In genomic region chr2:53484521-53484920, GRCh38 we compare ENCODE assay signal across 27 cellular contexts.
"Had no signal": no experiment of that assay in that cellular context is flagged by ENCODE, and none has a peak within 500 bp of the region (broad histone marks: within the 10 kb centered on the region; RNA-seq: fewer than 3 reads in every experiment).

No MANE protein-coding gene starts in this region.

- H3K9me3 Mint-ChIP-seq: activated CD4-positive, alpha-beta memory T cell treated with anti-CD3 and anti-CD28 coated beads, Interleukin-2, amount 10 ng/mL, durations not matched to agents 7 days and 5 days; activated naive CD4-positive, alpha-beta T cell treated with anti-CD3 and anti-CD28 coated beads, Interleukin-2, amount 50 U/mL, for 72 hours had no signal

- H3K36me3 Mint-ChIP-seq: activated naive CD4-positive, alpha-beta T cell treated with anti-CD3 and anti-CD28 coated beads, Interleukin-2, amount 10 ng/mL, durations not matched to agents 7 days and 5 days; activated naive CD4-positive, alpha-beta T cell treated with anti-CD3 and anti-CD28 coated beads, Interleukin-2, amount 50 U/mL, for 72 hours; activated naive CD8-positive, alpha-beta T cell treated with anti-CD3 and anti-CD28 coated beads, Interleukin-2, amount 10 ng/mL, durations not matched to agents 7 days and 5 days; brain had no signal

- H3K4me3 Mint-ChIP-seq: activated CD4-positive, alpha-beta memory T cell treated with anti-CD3 and anti-CD28 coated beads, Interleukin-2, amount 10 ng/mL, durations not matched to agents 7 days and 5 days; activated CD4-positive, alpha-beta T cell treated with anti-CD3 and anti-CD28 coated beads, Interleukin-2, amount 10 ng/mL, durations not matched to agents 7 days and 5 days; activated naive CD4-positive, alpha-beta T cell treated with anti-CD3 and anti-CD28 coated beads, Interleukin-2, amount 10 ng/mL, durations not matched to agents 7 days and 5 days; activated naive CD8-positive, alpha-beta T cell treated with anti-CD3 and anti-CD28 coated beads, Interleukin-2, amount 10 ng/mL, durations not matched to agents 7 days and 5 days; activated T-cell treated with anti-CD3 and anti-CD28 coated beads, Interleukin-2, amount 50 U/mL, for 24 hours; activated T-cell treated with anti-CD3 and anti-CD28 coated beads, Interleukin-2, amount 50 U/mL, for 72 hours; brain; dendritic cell treated with granulocyte-macrophage colony-stimulating factor and Interleukin-4, amounts not matched to agents 40 ng/mL and 50 ng/mL, for 4 days; endodermal cell; WTC11 had no signal

- H3K4me1 Mint-ChIP-seq: activated CD4-positive, alpha-beta memory T cell treated with anti-CD3 and anti-CD28 coated beads, Interleukin-2, amount 10 ng/mL, durations not matched to agents 7 days and 5 days; activated CD4-positive, alpha-beta T cell treated with anti-CD3 and anti-CD28 coated beads, Interleukin-2, amount 10 ng/mL, durations not matched to agents 7 days and 5 days; activated naive CD4-positive, alpha-beta T cell treated with anti-CD3 and anti-CD28 coated beads, Interleukin-2, amount 10 ng/mL, durations not matched to agents 7 days and 5 days; activated naive CD8-positive, alpha-beta T cell treated with anti-CD3 and anti-CD28 coated beads, Interleukin-2, amount 10 ng/mL, durations not matched to agents 7 days and 5 days; endodermal cell had no signal

- H3K27ac Mint-ChIP-seq: activated CD4-positive, alpha-beta memory T cell treated with anti-CD3 and anti-CD28 coated beads, Interleukin-2, amount 10 ng/mL, durations not matched to agents 7 days and 5 days; activated CD4-positive, alpha-beta T cell treated with anti-CD3 and anti-CD28 coated beads, Interleukin-2, amount 10 ng/mL, durations not matched to agents 7 days and 5 days; activated naive CD4-positive, alpha-beta T cell treated with anti-CD3 and anti-CD28 coated beads, Interleukin-2, amount 10 ng/mL, durations not matched to agents 7 days and 5 days; activated naive CD4-positive, alpha-beta T cell treated with anti-CD3 and anti-CD28 coated beads, Interleukin-2, amount 50 U/mL, for 72 hours; activated naive CD8-positive, alpha-beta T cell treated with anti-CD3 and anti-CD28 coated beads, Interleukin-2, amount 10 ng/mL, durations not matched to agents 7 days and 5 days; activated T-cell treated with anti-CD3 and anti-CD28 coated beads, Interleukin-2, amount 50 U/mL, for 24 hours; activated T-cell treated with anti-CD3 and anti-CD28 coated beads, Interleukin-2, amount 50 U/mL, for 72 hours; dendritic cell treated with granulocyte-macrophage colony-stimulating factor and Interleukin-4, amounts not matched to agents 40 ng/mL and 50 ng/mL, for 4 days; endodermal cell; WTC11 had no signal

- DNase-seq: activated CD4-positive, alpha-beta memory T cell treated with anti-CD3 and anti-CD28 coated beads, Interleukin-2, amount 10 ng/mL, durations not matched to agents 7 days and 5 days; activated CD4-positive, alpha-beta T cell treated with anti-CD3 and anti-CD28 coated beads for 1 hour; activated CD4-positive, alpha-beta T cell treated with anti-CD3 and anti-CD28 coated beads for 4 hours; activated CD4-positive, alpha-beta T cell treated with anti-CD3 and anti-CD28 coated beads, Interleukin-2, amount 10 ng/mL, durations not matched to agents 7 days and 5 days; activated CD4-positive, alpha-beta T cell treated with anti-CD3 and anti-CD28 coated beads, Interleukin-2, amount 50 U/mL, for 4 hours; activated CD8-positive, alpha-beta memory T cell treated with anti-CD3 and anti-CD28 coated beads, Interleukin-2, amount 50 U/mL, for 48 hours; activated gamma-delta T cell; activated naive CD4-positive, alpha-beta T cell; activated naive CD4-positive, alpha-beta T cell treated with anti-CD3 and anti-CD28 coated beads, Interleukin-2, amount 10 ng/mL, durations not matched to agents 7 days and 5 days; activated naive CD8-positive, alpha-beta T cell treated with anti-CD3 and anti-CD28 coated beads, Interleukin-2, amount 10 ng/mL, durations not matched to agents 7 days and 5 days; activated T-cell treated with anti-CD3 and anti-CD28 coated beads for 4 hours; activated T-cell treated with anti-CD3 and anti-CD28 coated beads, Interleukin-2, amount 50 U/mL, for 24 hours; activated T-cell treated with anti-CD3 and anti-CD28 coated beads, Interleukin-2, amount 50 U/mL, for 72 hours; central memory CD4-positive, alpha-beta T cell; cerebellar nuclear complex; colonic mucosa; dorsolateral prefrontal cortex; effector memory CD4-positive, alpha-beta T cell; endodermal cell; foreskin keratinocyte; gastrocnemius medialis; glutamatergic neuron; T-helper 2 cell had no signal

- ATAC-seq: activated T-cell treated with anti-CD3 and anti-CD28 coated beads, Interleukin-2, amount 50 U/mL, for 72 hours; foreskin keratinocyte; gastrocnemius medialis; WTC11 had no signal
